ENCODE assay signal across 11 cellular contexts in the genomic region with DNA sequence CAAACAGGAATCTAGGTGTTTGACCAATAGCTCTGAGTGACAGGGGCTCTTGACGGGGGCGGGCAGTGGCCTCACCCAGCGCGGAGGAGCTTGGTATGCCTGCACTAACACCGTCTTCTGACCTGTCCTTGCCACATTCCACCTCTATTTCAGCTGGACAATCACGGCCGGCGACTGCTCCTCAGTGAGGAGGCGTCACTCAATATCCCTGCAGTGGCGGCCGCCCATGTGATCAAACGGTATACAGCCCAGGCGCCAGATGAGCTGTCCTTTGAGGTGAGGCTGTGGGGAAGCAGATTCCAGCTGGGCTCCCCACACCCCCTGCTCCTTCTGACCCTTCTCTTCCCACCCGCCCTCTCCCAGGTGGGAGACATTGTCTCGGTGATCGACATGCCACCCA. TPM values are rescaled to one million over a fixed set of nuclear protein-coding genes. Genes with fewer than 3 reads are reported as not detected.
"Had no signal": no experiment of that assay in that cellular context is flagged by ENCODE, and none has a peak within 500 bp of the region (broad histone marks: within the 10 kb centered on the region; RNA-seq: fewer than 3 reads in every experiment).

No MANE protein-coding gene starts in this region.

- H3K4me3 Mint-ChIP-seq: HFFc6 had no signal

- ATAC-seq: HCT116 had no signal

- H3K4me3 ChIP-seq: GM23248, HAP-1 had no signal

- H2AFZ ChIP-seq: GM23248 had no signal

- H3K36me3 ChIP-seq: HAP-1 had no signal

- FAIRE-seq: HTR-8/SVneo had no signal

- H3K27ac ChIP-seq: GM23248 had no signal

- H3K27ac Mint-ChIP-seq: HFFc6 had no signal

- DNase-seq: GM23248, GOT3, H7, HFFc6, IMR-90, KBM-7 had no signal

- H3K9me3 ChIP-seq: HAP-1 had no signal

- H3K9ac ChIP-seq: GM23248 had no signal

RNA-seq across cellular contexts. Expression of a gene that starts 23.2 kb away (rescaled TPM):
- total RNA-seq: H4, HT-29 had no signal

RNA-seq across cellular contexts. Expression of a gene that starts 32.6 kb away (rescaled TPM):
- total RNA-seq: GM23248, H4, H7, HFFc6, HT-29, IMR-90 had no signal
- polyA plus RNA-seq: GM23248, IMR-90 had no signal
